1 cellular context compared by ENCODE assay signal in the genomic region with DNA sequence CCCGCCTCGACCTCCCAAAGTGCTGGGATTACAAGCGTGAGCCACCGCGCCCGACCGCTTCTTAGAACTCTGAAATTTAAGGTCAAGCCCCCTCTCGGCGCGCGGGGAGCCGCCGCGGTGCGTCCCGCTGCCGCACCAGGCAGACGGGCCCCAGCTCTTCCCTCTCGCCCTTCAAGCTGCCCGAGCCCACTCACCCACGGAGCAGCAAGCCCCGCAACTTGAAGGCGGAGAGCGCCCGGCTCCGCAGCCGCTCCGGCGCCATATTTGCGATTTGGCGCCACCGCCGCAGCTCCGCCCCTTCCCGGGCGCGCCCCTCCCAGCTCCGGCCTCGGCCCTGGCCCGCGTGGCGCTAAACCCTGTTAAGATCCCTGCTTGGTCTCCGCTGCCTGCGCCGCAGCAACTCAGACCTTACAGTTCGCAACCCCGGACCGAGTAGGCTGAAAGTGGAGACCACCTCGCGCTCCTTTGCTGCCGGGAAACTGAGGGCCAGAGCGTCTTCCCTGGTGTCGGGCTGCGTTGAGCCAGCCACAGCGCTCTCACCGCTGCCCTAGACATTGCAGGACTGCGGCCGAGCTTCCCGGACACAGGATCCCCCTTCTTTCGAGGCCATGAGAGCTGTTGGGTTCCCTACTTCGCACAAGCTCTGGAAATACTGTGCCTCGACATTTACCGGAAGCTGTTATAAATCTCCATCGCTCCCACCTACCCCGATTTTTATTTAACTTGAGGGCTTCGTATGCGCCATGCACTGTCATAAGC.
TF ChIP-seq lines count a peak whose summit lies in the region.

A gene with protein sequence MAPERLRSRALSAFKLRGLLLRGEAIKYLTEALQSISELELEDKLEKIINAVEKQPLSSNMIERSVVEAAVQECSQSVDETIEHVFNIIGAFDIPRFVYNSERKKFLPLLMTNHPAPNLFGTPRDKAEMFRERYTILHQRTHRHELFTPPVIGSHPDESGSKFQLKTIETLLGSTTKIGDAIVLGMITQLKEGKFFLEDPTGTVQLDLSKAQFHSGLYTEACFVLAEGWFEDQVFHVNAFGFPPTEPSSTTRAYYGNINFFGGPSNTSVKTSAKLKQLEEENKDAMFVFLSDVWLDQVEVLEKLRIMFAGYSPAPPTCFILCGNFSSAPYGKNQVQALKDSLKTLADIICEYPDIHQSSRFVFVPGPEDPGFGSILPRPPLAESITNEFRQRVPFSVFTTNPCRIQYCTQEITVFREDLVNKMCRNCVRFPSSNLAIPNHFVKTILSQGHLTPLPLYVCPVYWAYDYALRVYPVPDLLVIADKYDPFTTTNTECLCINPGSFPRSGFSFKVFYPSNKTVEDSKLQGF (minus strand): TSS at position 273 of the 759 bp plus-strand sequence. CDS start 11 bp downstream, at position 262.

TF ChIP-seq in K562, 482 proteins besides CTCF, POLR2A, EP300 and RAD21 (continued from another document):
- TF ChIP-seq, protein P1, sequence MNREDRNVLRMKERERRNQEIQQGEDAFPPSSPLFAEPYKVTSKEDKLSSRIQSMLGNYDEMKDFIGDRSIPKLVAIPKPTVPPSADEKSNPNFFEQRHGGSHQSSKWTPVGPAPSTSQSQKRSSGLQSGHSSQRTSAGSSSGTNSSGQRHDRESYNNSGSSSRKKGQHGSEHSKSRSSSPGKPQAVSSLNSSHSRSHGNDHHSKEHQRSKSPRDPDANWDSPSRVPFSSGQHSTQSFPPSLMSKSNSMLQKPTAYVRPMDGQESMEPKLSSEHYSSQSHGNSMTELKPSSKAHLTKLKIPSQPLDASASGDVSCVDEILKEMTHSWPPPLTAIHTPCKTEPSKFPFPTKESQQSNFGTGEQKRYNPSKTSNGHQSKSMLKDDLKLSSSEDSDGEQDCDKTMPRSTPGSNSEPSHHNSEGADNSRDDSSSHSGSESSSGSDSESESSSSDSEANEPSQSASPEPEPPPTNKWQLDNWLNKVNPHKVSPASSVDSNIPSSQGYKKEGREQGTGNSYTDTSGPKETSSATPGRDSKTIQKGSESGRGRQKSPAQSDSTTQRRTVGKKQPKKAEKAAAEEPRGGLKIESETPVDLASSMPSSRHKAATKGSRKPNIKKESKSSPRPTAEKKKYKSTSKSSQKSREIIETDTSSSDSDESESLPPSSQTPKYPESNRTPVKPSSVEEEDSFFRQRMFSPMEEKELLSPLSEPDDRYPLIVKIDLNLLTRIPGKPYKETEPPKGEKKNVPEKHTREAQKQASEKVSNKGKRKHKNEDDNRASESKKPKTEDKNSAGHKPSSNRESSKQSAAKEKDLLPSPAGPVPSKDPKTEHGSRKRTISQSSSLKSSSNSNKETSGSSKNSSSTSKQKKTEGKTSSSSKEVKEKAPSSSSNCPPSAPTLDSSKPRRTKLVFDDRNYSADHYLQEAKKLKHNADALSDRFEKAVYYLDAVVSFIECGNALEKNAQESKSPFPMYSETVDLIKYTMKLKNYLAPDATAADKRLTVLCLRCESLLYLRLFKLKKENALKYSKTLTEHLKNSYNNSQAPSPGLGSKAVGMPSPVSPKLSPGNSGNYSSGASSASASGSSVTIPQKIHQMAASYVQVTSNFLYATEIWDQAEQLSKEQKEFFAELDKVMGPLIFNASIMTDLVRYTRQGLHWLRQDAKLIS (CRISPR knock-in tag; IDR thresholded peaks at IDR 0.05) = 0 out of 2 replicates have a peak, but pooled peaks have one; percentile 60
- TF ChIP-seq ETV5 (CRISPR knock-in tag; IDR thresholded peaks at IDR 0.05; ENCODE audit: low read depth) = 0 out of 2 replicates have a peak, but pooled peaks have one; percentile 38
- no peak for TF ChIP-seq MCM5 (IDR thresholded peaks at IDR 0.05; ENCODE audit: low read depth)
- no peak for TF ChIP-seq ZNF76 (CRISPR knock-in tag; IDR thresholded peaks at IDR 0.05; ENCODE audit: borderline replicate concordance)
- no peak for TF ChIP-seq SMARCA5 (IDR thresholded peaks at IDR 0.05)
- TF ChIP-seq GTF2F1 (IDR thresholded peaks at IDR 0.05; ENCODE audit: low read depth, low read length) = peak; percentile 46; the same call in 1 of the 2 replicates
- peak; percentile 54 to 65; a peak in 3 of 4 replicates for TF ChIP-seq NRF1 (conservative IDR thresholded peaks at IDR 0.05 in 1 of 2, IDR thresholded peaks at IDR 0.05 in 1 of 2)
- TF ChIP-seq ZNF766 (CRISPR knock-in tag; conservative IDR thresholded peaks at IDR 0.05) = no peak
- no peak for TF ChIP-seq ZNF57 (CRISPR knock-in tag; IDR thresholded peaks at IDR 0.05)
- no peak for TF ChIP-seq RFX5 (IDR thresholded peaks at IDR 0.05; ENCODE audit: low read depth, low read length)
- TF ChIP-seq BDP1 (IDR thresholded peaks at IDR 0.05; ENCODE audit: insufficient read depth, insufficient read length) = no peak
- no peak for TF ChIP-seq LARP7 (IDR thresholded peaks at IDR 0.05)
- TF ChIP-seq, protein P2, sequence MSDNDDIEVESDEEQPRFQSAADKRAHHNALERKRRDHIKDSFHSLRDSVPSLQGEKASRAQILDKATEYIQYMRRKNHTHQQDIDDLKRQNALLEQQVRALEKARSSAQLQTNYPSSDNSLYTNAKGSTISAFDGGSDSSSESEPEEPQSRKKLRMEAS (CRISPR knock-in tag; IDR thresholded peaks at IDR 0.05) = peak; percentile 93
- TF ChIP-seq, protein P3, sequence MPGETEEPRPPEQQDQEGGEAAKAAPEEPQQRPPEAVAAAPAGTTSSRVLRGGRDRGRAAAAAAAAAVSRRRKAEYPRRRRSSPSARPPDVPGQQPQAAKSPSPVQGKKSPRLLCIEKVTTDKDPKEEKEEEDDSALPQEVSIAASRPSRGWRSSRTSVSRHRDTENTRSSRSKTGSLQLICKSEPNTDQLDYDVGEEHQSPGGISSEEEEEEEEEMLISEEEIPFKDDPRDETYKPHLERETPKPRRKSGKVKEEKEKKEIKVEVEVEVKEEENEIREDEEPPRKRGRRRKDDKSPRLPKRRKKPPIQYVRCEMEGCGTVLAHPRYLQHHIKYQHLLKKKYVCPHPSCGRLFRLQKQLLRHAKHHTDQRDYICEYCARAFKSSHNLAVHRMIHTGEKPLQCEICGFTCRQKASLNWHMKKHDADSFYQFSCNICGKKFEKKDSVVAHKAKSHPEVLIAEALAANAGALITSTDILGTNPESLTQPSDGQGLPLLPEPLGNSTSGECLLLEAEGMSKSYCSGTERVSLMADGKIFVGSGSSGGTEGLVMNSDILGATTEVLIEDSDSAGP (CRISPR knock-in tag; IDR thresholded peaks at IDR 0.05) = no peak
- TF ChIP-seq, protein P4, sequence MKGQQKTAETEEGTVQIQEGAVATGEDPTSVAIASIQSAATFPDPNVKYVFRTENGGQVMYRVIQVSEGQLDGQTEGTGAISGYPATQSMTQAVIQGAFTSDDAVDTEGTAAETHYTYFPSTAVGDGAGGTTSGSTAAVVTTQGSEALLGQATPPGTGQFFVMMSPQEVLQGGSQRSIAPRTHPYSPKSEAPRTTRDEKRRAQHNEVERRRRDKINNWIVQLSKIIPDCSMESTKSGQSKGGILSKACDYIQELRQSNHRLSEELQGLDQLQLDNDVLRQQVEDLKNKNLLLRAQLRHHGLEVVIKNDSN (CRISPR knock-in tag; IDR thresholded peaks at IDR 0.05) = no peak
- TF ChIP-seq, protein P5, sequence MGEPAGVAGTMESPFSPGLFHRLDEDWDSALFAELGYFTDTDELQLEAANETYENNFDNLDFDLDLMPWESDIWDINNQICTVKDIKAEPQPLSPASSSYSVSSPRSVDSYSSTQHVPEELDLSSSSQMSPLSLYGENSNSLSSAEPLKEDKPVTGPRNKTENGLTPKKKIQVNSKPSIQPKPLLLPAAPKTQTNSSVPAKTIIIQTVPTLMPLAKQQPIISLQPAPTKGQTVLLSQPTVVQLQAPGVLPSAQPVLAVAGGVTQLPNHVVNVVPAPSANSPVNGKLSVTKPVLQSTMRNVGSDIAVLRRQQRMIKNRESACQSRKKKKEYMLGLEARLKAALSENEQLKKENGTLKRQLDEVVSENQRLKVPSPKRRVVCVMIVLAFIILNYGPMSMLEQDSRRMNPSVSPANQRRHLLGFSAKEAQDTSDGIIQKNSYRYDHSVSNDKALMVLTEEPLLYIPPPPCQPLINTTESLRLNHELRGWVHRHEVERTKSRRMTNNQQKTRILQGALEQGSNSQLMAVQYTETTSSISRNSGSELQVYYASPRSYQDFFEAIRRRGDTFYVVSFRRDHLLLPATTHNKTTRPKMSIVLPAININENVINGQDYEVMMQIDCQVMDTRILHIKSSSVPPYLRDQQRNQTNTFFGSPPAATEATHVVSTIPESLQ (CRISPR knock-in tag; IDR thresholded peaks at IDR 0.05) = no peak; the same call in 1 of the 2 replicates
- no peak for TF ChIP-seq ZNF668 (CRISPR knock-in tag; IDR thresholded peaks at IDR 0.05)
- TF ChIP-seq DIDO1 (tag; IDR thresholded peaks at IDR 0.05; ENCODE audit: low read depth) = no peak
- no peak for TF ChIP-seq NR2C1 (IDR thresholded peaks at IDR 0.05)
- TF ChIP-seq NR2C1 (tag; IDR thresholded peaks at IDR 0.05) = peak; percentile 45; the same call in 1 of the 2 replicates
- TF ChIP-seq ZNF232 (CRISPR knock-in tag; IDR thresholded peaks at IDR 0.05) = no peak
- TF ChIP-seq C11orf30 (IDR thresholded peaks at IDR 0.05; ENCODE audit: low read depth) = no peak
- TF ChIP-seq ILF3 (IDR thresholded peaks at IDR 0.05; ENCODE audit: borderline replicate concordance) = no peak
- TF ChIP-seq ZNF253 (CRISPR knock-in tag; conservative IDR thresholded peaks at IDR 0.05) = no peak
- peak; percentile 21 for TF ChIP-seq PHF20 (IDR thresholded peaks at IDR 0.05; ENCODE audit: partially characterized antibody)
- TF ChIP-seq TAF1 (IDR thresholded peaks at IDR 0.05; ENCODE audit: control insufficient read depth, extremely low read depth, insufficient read depth, low read length, severe bottlenecking) = peak; percentile 86
- TF ChIP-seq PHTF2 (CRISPR knock-in tag; IDR thresholded peaks at IDR 0.05) = no peak
- TF ChIP-seq, protein P6, sequence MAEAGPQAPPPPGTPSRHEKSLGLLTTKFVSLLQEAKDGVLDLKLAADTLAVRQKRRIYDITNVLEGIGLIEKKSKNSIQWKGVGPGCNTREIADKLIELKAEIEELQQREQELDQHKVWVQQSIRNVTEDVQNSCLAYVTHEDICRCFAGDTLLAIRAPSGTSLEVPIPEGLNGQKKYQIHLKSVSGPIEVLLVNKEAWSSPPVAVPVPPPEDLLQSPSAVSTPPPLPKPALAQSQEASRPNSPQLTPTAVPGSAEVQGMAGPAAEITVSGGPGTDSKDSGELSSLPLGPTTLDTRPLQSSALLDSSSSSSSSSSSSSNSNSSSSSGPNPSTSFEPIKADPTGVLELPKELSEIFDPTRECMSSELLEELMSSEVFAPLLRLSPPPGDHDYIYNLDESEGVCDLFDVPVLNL (CRISPR knock-in tag; IDR thresholded peaks at IDR 0.05; ENCODE audit: low read depth) = peak; percentile 84
- no peak for TF ChIP-seq KLF6 (CRISPR knock-in tag; IDR thresholded peaks at IDR 0.05; ENCODE audit: borderline replicate concordance)
- TF ChIP-seq, protein P7, sequence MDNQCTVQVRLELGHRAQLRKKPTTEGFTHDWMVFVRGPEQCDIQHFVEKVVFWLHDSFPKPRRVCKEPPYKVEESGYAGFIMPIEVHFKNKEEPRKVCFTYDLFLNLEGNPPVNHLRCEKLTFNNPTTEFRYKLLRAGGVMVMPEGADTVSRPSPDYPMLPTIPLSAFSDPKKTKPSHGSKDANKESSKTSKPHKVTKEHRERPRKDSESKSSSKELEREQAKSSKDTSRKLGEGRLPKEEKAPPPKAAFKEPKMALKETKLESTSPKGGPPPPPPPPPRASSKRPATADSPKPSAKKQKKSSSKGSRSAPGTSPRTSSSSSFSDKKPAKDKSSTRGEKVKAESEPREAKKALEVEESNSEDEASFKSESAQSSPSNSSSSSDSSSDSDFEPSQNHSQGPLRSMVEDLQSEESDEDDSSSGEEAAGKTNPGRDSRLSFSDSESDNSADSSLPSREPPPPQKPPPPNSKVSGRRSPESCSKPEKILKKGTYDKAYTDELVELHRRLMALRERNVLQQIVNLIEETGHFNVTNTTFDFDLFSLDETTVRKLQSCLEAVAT (IDR thresholded peaks at IDR 0.05) = peak in 1 of 2 experiments; percentile 35; a peak in 1 of 4 replicates
- TF ChIP-seq RNF2 (IDR thresholded peaks at IDR 0.05) = peak; percentile 30
- no peak for TF ChIP-seq ZNF311 (CRISPR knock-in tag; IDR thresholded peaks at IDR 0.05)
- TF ChIP-seq ELF2 (CRISPR knock-in tag; IDR thresholded peaks at IDR 0.05) = no peak
- TF ChIP-seq XRCC4 (IDR thresholded peaks at IDR 0.05; ENCODE audit: extremely low read depth, insufficient read depth, insufficient read length) = no peak
- TF ChIP-seq, protein P8, sequence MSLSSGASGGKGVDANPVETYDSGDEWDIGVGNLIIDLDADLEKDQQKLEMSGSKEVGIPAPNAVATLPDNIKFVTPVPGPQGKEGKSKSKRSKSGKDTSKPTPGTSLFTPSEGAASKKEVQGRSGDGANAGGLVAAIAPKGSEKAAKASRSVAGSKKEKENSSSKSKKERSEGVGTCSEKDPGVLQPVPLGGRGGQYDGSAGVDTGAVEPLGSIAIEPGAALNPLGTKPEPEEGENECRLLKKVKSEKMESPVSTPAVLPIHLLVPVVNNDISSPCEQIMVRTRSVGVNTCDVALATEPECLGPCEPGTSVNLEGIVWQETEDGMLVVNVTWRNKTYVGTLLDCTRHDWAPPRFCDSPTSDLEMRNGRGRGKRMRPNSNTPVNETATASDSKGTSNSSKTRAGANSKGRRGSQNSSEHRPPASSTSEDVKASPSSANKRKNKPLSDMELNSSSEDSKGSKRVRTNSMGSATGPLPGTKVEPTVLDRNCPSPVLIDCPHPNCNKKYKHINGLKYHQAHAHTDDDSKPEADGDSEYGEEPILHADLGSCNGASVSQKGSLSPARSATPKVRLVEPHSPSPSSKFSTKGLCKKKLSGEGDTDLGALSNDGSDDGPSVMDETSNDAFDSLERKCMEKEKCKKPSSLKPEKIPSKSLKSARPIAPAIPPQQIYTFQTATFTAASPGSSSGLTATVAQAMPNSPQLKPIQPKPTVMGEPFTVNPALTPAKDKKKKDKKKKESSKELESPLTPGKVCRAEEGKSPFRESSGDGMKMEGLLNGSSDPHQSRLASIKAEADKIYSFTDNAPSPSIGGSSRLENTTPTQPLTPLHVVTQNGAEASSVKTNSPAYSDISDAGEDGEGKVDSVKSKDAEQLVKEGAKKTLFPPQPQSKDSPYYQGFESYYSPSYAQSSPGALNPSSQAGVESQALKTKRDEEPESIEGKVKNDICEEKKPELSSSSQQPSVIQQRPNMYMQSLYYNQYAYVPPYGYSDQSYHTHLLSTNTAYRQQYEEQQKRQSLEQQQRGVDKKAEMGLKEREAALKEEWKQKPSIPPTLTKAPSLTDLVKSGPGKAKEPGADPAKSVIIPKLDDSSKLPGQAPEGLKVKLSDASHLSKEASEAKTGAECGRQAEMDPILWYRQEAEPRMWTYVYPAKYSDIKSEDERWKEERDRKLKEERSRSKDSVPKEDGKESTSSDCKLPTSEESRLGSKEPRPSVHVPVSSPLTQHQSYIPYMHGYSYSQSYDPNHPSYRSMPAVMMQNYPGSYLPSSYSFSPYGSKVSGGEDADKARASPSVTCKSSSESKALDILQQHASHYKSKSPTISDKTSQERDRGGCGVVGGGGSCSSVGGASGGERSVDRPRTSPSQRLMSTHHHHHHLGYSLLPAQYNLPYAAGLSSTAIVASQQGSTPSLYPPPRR (CRISPR knock-in tag; IDR thresholded peaks at IDR 0.05; ENCODE audit: borderline replicate concordance) = no peak
- no peak for TF ChIP-seq SNRNP70 (optimal IDR thresholded peaks at IDR 0.05; ENCODE audit: low read depth, low read length)
- no peak for TF ChIP-seq STAT5B (CRISPR knock-in tag; IDR thresholded peaks at IDR 0.05)
- no peak for TF ChIP-seq PHB (CRISPR knock-in tag; IDR thresholded peaks at IDR 0.05)
